In the genomic region with DNA sequence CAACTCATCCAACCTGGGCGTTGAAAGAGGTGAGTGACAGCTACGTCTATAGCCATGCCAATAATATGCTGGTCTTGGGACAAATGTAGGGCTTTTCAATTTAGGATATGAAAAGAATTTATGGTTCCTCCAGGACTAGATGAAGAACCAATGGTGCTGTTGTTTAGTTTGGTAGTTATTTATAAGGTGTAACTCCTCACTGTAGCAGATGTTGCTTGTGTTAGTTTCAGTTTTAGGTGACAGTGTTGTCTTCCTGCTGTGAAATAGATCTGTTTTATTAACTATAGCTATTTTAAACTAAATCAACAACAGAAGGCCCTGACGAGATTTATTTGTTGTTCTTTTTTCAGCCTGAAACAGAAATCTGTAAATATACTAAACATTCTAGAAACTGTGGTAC, we compare ENCODE assay signal across 1 cellular context. TPM values are rescaled to one million over a fixed set of nuclear protein-coding genes. Genes with fewer than 3 reads are reported as not detected.
"Had no signal": no experiment of that assay in that cellular context is flagged by ENCODE, and none has a peak within 500 bp of the region (broad histone marks: within the 10 kb centered on the region; RNA-seq: fewer than 3 reads in every experiment).

No MANE protein-coding gene starts in this region.

RNA-seq across cellular contexts. Expression of gene ABCC6, which starts 24.1 kb away (rescaled TPM):
- total RNA-seq: GM23248 had no signal
